ENCODE assay signal across 8 cellular contexts in genomic region chr15:60390931-60391501, GRCh38. TPM values are rescaled to one million over a fixed set of nuclear protein-coding genes. Genes with fewer than 3 reads are reported as not detected.
DNase-seq lines count a peak whose midpoint lies in the region; TF ChIP-seq lines count a peak whose summit lies in the region.

No MANE protein-coding gene starts in this region.

- peaks cover 7% of the 10 kb centered on the region for H3K36me3 Mint-ChIP-seq in brain

- H3K4me1 ChIP-seq in liver (ENCODE audit: control insufficient read depth in 4 of 4, insufficient read depth in 4 of 4, low read length in 3 of 4), result peaks cover 25 to 58% (median 39%) of the 10 kb centered on the region in 4 donors
- H3K4me1 ChIP-seq in uterus, result peaks cover 34 to 36% of the 10 kb centered on the region in 2 donors
- no peaks in the 10 kb centered on the region for H3K4me1 ChIP-seq in Karpas-422 (ENCODE audit: low read length)

- H3K4me1 Mint-ChIP-seq in brain, result peaks cover 77% of the 10 kb centered on the region

- H3K9ac ChIP-seq in liver (ENCODE audit: low read depth in 1 of 2, low read length in 2 of 2) (peak overlapping the region in 1 of 2 donors; percentile 80), Karpas-422 (ENCODE audit: low read length) (no peak overlapping the region)

- H2AFZ ChIP-seq in Karpas-422 (ENCODE audit: low read length), result no peak overlapping the region

- H3K4me3 ChIP-seq in AG09309 (ENCODE audit: control insufficient read depth, low read depth, low read length), result peak overlapping the region; percentile 21
- no peak overlapping the region for H3K4me3 ChIP-seq in liver (ENCODE audit: low read depth in 1 of 3, low read length in 3 of 3)
- no peak overlapping the region for H3K4me3 ChIP-seq in uterus
- H3K4me3 ChIP-seq in Karpas-422 (ENCODE audit: low read length), result no peak overlapping the region

- H4K20me1 ChIP-seq in Karpas-422 (ENCODE audit: insufficient read depth, low read depth, low read length), result no peaks in the 10 kb centered on the region

- H3K4me2 ChIP-seq in Karpas-422 (ENCODE audit: low read depth, low read length, poor library complexity, severe bottlenecking), result no peak overlapping the region

- intact Hi-C loops in uterus (cut with DNase I; ENCODE audit: low total_unique reads), result no loop called here

- 53% methylated on average over 6 of the region's 6 CpGs for WGBS in liver

- peaks cover 0 to 10% (median 2%) of the 10 kb centered on the region in 5 experiments for H3K9me3 Mint-ChIP-seq in brain

- H3K27ac Mint-ChIP-seq in brain, result peak overlapping the region; percentile 2 to 92 (median 84)

- TF ChIP-seq EP300 in Ishikawa (IDR thresholded peaks at IDR 0.05; ENCODE audit: borderline replicate concordance), result peak; percentile 45; the same call in 1 of the 2 replicates

- H3K36me3 ChIP-seq in liver (ENCODE audit: control insufficient read depth in 4 of 4, insufficient read depth in 3 of 4, low read depth in 1 of 4, low read length in 3 of 4) (no peaks in the 10 kb centered on the region), uterus (no peaks in the 10 kb centered on the region), Karpas-422 (ENCODE audit: insufficient read depth, low read length) (no peaks in the 10 kb centered on the region)

- H3K79me2 ChIP-seq in Karpas-422 (ENCODE audit: low read length), result no peaks in the 10 kb centered on the region

- TF ChIP-seq CTCF in AG09309 (IDR thresholded peaks at IDR 0.05; ENCODE audit: control insufficient read depth, insufficient read depth, low read depth, low read length, missing control alignments) (peak; percentile 10), brain (conservative IDR thresholded peaks at IDR 0.05) (no peak), liver (IDR thresholded peaks at IDR 0.05; ENCODE audit: low read depth, low read length, missing input control) (no peak), uterus (IDR thresholded peaks at IDR 0.05) (no peak)

- H3K27ac ChIP-seq in liver (ENCODE audit: low read depth in 1 of 2, low read length in 2 of 2) (peak overlapping the region; percentile 89 to 92), uterus (peak overlapping the region; percentile 90 to 96), Karpas-422 (ENCODE audit: low read length) (no peak overlapping the region)

- H3K9me3 ChIP-seq in liver (ENCODE audit: control insufficient read depth in 4 of 4, low read length in 3 of 4), result no peaks in the 10 kb centered on the region
- no peaks in the 10 kb centered on the region for H3K9me3 ChIP-seq in uterus
- no peaks in the 10 kb centered on the region for H3K9me3 ChIP-seq in Karpas-422 (ENCODE audit: low read length)

- no peak for DNase-seq in AG09309 (ENCODE audit: low read depth)
- DNase-seq in uterus, result peak in 1 of 2 donors; percentile 64
- DNase-seq in NCI-H187 (lab: John Stamatoyannopoulos, UW), result no peak
- DNase-seq in Karpas-422, result no peak
- no peak for DNase-seq in activated CD8-positive, alpha-beta memory T cell treated with anti-CD3 and anti-CD28 coated beads, Interleukin-2, amount 50 U/mL, for 48 hours

- peak overlapping the region in 4 of 5 experiments; percentile 14 to 76 (median 33) for H3K4me3 Mint-ChIP-seq in brain

- TF ChIP-seq RAD21 in Ishikawa (IDR thresholded peaks at IDR 0.05; ENCODE audit: low read depth) (no peak; the same call in 1 of the 2 replicates), liver (IDR thresholded peaks at IDR 0.05) (no peak)

- H3K27me3 ChIP-seq in liver (ENCODE audit: control insufficient read depth in 4 of 4, insufficient read depth in 4 of 4, low read length in 3 of 4) (no peaks in the 10 kb centered on the region), uterus (no peaks in the 10 kb centered on the region), Karpas-422 (ENCODE audit: low read length) (no peaks in the 10 kb centered on the region)

- H3K27me3 Mint-ChIP-seq in brain, result no peaks in the 10 kb centered on the region

- H3K9me2 ChIP-seq in Karpas-422 (replicated peaks; ENCODE audit: insufficient read depth, low read length), result no peaks in the 10 kb centered on the region

- no peak for TF ChIP-seq POLR2A in uterus (IDR thresholded peaks at IDR 0.05)

TF ChIP-seq in Ishikawa, 13 proteins besides CTCF, POLR2A, EP300 and RAD21:
- TF ChIP-seq NFIC (IDR thresholded peaks at IDR 0.05), result peak; percentile 42; the same call in 1 of the 2 replicates
- no peak for TF ChIP-seq TEAD4 (IDR thresholded peaks at IDR 0.05)
- no peak for TF ChIP-seq FOXM1 (IDR thresholded peaks at IDR 0.05; ENCODE audit: borderline replicate concordance, low read depth)
- TF ChIP-seq REST (IDR thresholded peaks at IDR 0.05; ENCODE audit: low read depth), result no peak
- no peak for TF ChIP-seq USF1 (IDR thresholded peaks at IDR 0.05)

TF ChIP-seq in liver, 16 proteins besides CTCF, POLR2A, EP300 and RAD21:
- TF ChIP-seq RXRA (IDR thresholded peaks at IDR 0.05) (peak; percentile 31 to 33), FOXA1 (IDR thresholded peaks at IDR 0.05) (no peak), HNF4A (conservative IDR thresholded peaks at IDR 0.05) (peak; percentile 61 to 62), NR2F2 (IDR thresholded peaks at IDR 0.05) (peak; percentile 82), JUND (IDR thresholded peaks at IDR 0.05) (peak in 1 of 2 donors; percentile 41), ZBTB33 (IDR thresholded peaks at IDR 0.05) (no peak), HNF4G (IDR thresholded peaks at IDR 0.05) (no peak)

RNA-seq across cellular contexts. Expression of gene ANXA2, which starts 6.8 kb away (rescaled TPM):
- 439 TPM for polyA plus RNA-seq in brain (ENCODE audit: insufficient read depth, low read depth, low replicate concordance)
- 100 to 1,000 TPM in 1 of 2 donors, 10 to 100 TPM in 1; 88.4 to 138 TPM for total RNA-seq in liver
- 100 to 1,000 TPM in 1 of 2 donors, 10 to 100 TPM in 1; 62.7 to 125 TPM for polyA plus RNA-seq in liver
- 100 to 1,000 TPM; 376 to 811 (median 549) TPM for total RNA-seq in uterus
- total RNA-seq in Karpas-422 (2014; rRNA removed; shearing (Covaris generic); ENCODE audit: low replicate concordance), result 5.5 and 6.7 TPM in 2 replicates

Comparison
In these comparisons a context has a peak if more than half of its experiments do, and no peak if none do; other contexts are left out.
1. RNA of gene ANXA2, which starts 6.8 kb away (total RNA-seq): 376 to 811 TPM in uterus and 88.4 to 138 TPM in liver; 5.5 to 6.7 TPM in Karpas-422; every median in the first group is over 10 times any median in the second.